In genomic region chr1:53061123-53061858, GRCh38 we compare ENCODE assay signal across 10 cellular contexts. TPM values are rescaled to one million over a fixed set of nuclear protein-coding genes. Genes with fewer than 3 reads are reported as not detected.
DNase-seq lines count a peak whose midpoint lies in the region; ATAC-seq and TF ChIP-seq lines count a peak whose summit lies in the region.
"Had no signal": no experiment of that assay in that cellular context is flagged by ENCODE, and none has a peak within 500 bp of the region (broad histone marks: within the 10 kb centered on the region; RNA-seq: fewer than 3 reads in every experiment).

No MANE protein-coding gene starts in this region.

- H3K4me1 ChIP-seq in HUES48 (ENCODE audit: control insufficient read depth, insufficient read depth, low read length) (no peaks in the 10 kb centered on the region; the same call in 1 of the 2 replicates), stomach (peaks cover 18 to 50% (median 30%) of the 10 kb centered on the region in 4 donors)

- H3K27me3 ChIP-seq in HUES48 (ENCODE audit: control insufficient read depth, insufficient read depth, low read length): peaks cover 76% of the 10 kb centered on the region
- peaks cover 0 to 22% (median 8%) of the 10 kb centered on the region in 45 donors for H3K27me3 ChIP-seq in dorsolateral prefrontal cortex
- peaks cover 0 to 30% (median 22%) of the 10 kb centered on the region in 3 donors for H3K27me3 ChIP-seq in stomach

- H3K9me3 Mint-ChIP-seq in memory B cell: no peaks in the 10 kb centered on the region
- no peaks in the 10 kb centered on the region for H3K9me3 Mint-ChIP-seq in activated CD8-positive, alpha-beta T cell treated with anti-CD3 and anti-CD28 coated beads, Interleukin-2, amount 10 ng/mL, durations not matched to agents 7 days and 5 days (ENCODE audit: insufficient read depth)

- H3K36me3 Mint-ChIP-seq in memory B cell: no peaks in the 10 kb centered on the region
- no peaks in the 10 kb centered on the region for H3K36me3 Mint-ChIP-seq in activated CD8-positive, alpha-beta T cell treated with anti-CD3 and anti-CD28 coated beads, Interleukin-2, amount 10 ng/mL, durations not matched to agents 7 days and 5 days (ENCODE audit: low read depth)

- TF ChIP-seq CTCF in dorsolateral prefrontal cortex (IDR thresholded peaks at IDR 0.05 in 54 of 56, conservative IDR thresholded peaks at IDR 0.05 in 2 of 56; ENCODE audit: low read depth in 1 of 56, partially characterized antibody in 56 of 56) (no peak), stomach (IDR thresholded peaks at IDR 0.05) (no peak)

- H3K27ac ChIP-seq in HUES48 (ENCODE audit: low read depth, low read length): no peak overlapping the region
- peak overlapping the region in 14 of 59 donors; percentile 1 to 79 (median 48) for H3K27ac ChIP-seq in dorsolateral prefrontal cortex
- peak overlapping the region; percentile 30 to 86 (median 77) for H3K27ac ChIP-seq in stomach

- no peaks in the 10 kb centered on the region for H3K36me3 ChIP-seq in HUES48 (ENCODE audit: control insufficient read depth, insufficient read depth, low read length)
- no peaks in the 10 kb centered on the region for H3K36me3 ChIP-seq in stomach

- H3K4me3 ChIP-seq in HUES48 (ENCODE audit: low read depth, low read length) (peak overlapping the region; percentile 62), dorsolateral prefrontal cortex (peak overlapping the region; percentile 43 to 80 (median 64)), stomach (peak overlapping the region; percentile 66 to 79 (median 68))
- H3K4me3 ChIP-seq: GM12878 had no signal

- DNase-seq in dorsolateral prefrontal cortex (peak in 2 of 10 donors; percentile 27 to 33), memory B cell (ENCODE audit: low spot score in 2 of 2) (no peak), stomach (no peak), DMS153 treated with DMSO at 0.1 percent for 48 hours (lab: John Stamatoyannopoulos, UW; ENCODE audit: unreplicated experiment) (no peak)
- no peak for DNase-seq in activated CD8-positive, alpha-beta T cell treated with anti-CD3 and anti-CD28 coated beads, Interleukin-2, amount 10 ng/mL, durations not matched to agents 7 days and 5 days

- ATAC-seq in memory B cell (ENCODE audit: low read depth) (no peak), GM18909 (IDR thresholded peaks at IDR 0.05; ENCODE audit: poor library complexity, unreplicated experiment) (no peak), HG03439 (IDR thresholded peaks at IDR 0.05; ENCODE audit: unreplicated experiment) (no peak)
- ATAC-seq in activated CD8-positive, alpha-beta T cell treated with anti-CD3 and anti-CD28 coated beads, Interleukin-2, amount 10 ng/mL, durations not matched to agents 7 days and 5 days: no peak
- ATAC-seq: GM12878 had no signal

- H3K4me1 Mint-ChIP-seq in memory B cell: no peaks in the 10 kb centered on the region
- H3K4me1 Mint-ChIP-seq in activated CD8-positive, alpha-beta T cell treated with anti-CD3 and anti-CD28 coated beads, Interleukin-2, amount 10 ng/mL, durations not matched to agents 7 days and 5 days (ENCODE audit: low read depth): peaks cover 2% of the 10 kb centered on the region

- TF ChIP-seq POLR2A in stomach (IDR thresholded peaks at IDR 0.05): no peak

- no peak overlapping the region for H3K27ac Mint-ChIP-seq in memory B cell
- H3K27ac Mint-ChIP-seq in activated CD8-positive, alpha-beta T cell treated with anti-CD3 and anti-CD28 coated beads, Interleukin-2, amount 10 ng/mL, durations not matched to agents 7 days and 5 days: no peak overlapping the region

- H3K9me3 ChIP-seq in HUES48 (ENCODE audit: control insufficient read depth, insufficient read depth, low read length) (no peaks in the 10 kb centered on the region), stomach (no peaks in the 10 kb centered on the region)

- CTCF ChIA-PET in activated CD8-positive, alpha-beta T cell treated with anti-CD3 and anti-CD28 coated beads, Interleukin-2, amount 10 ng/mL, durations not matched to agents 7 days and 5 days (lab: Charles Lee): no interaction called here

- intact Hi-C loops in dorsolateral prefrontal cortex (cut with DNase I): no loop called here
- intact Hi-C loops in stomach (cut with DNase I; ENCODE audit: low total_unique reads): no loop called here

- POLR2A ChIA-PET in activated CD8-positive, alpha-beta T cell treated with anti-CD3 and anti-CD28 coated beads, Interleukin-2, amount 10 ng/mL, durations not matched to agents 7 days and 5 days (lab: Charles Lee): interaction anchor here (1.0 kb wide), 1 partner anchor 10 kb away, joined by 3 read pairs; no protein-coding TSS in a partner anchor

- no peak for TF ChIP-seq EP300 in stomach (IDR thresholded peaks at IDR 0.05)

- H3K4me3 Mint-ChIP-seq in memory B cell: peak overlapping the region; percentile 21
- no peak overlapping the region for H3K4me3 Mint-ChIP-seq in activated CD8-positive, alpha-beta T cell treated with anti-CD3 and anti-CD28 coated beads, Interleukin-2, amount 10 ng/mL, durations not matched to agents 7 days and 5 days

- WGBS in stomach, 5 donors: 45 to 60% (median 45%) methylated on average over 11 to 19 of the region's 19 CpGs

- H3K27me3 Mint-ChIP-seq in memory B cell: peaks cover 19% of the 10 kb centered on the region
- H3K27me3 Mint-ChIP-seq in activated CD8-positive, alpha-beta T cell treated with anti-CD3 and anti-CD28 coated beads, Interleukin-2, amount 10 ng/mL, durations not matched to agents 7 days and 5 days (ENCODE audit: low read depth): peaks cover 56% of the 10 kb centered on the region

- H3K9ac ChIP-seq in HUES48 (ENCODE audit: low read depth, low read length): no peak overlapping the region

RNA-seq across cellular contexts. Expression of gene PODN, which starts 0.7 kb away (rescaled TPM):
- total RNA-seq in dorsolateral prefrontal cortex (10 to 100 TPM in 8 of 120 experiments, 1 to 10 TPM in 112; 2.3 to 13.8 (median 5.2) TPM), stomach (100 to 1,000 TPM in 3 of 5 donors, 10 to 100 TPM in 2; 19.8 to 356 (median 128) TPM)
- polyA plus RNA-seq in stomach: 10 to 100 TPM in 1 of 3 donors, 1 to 10 TPM in 2; 8.3 to 18.4 (median 9.6) TPM
- total RNA-seq in activated CD8-positive, alpha-beta T cell treated with anti-CD3 and anti-CD28 coated beads, Interleukin-2, amount 10 ng/mL, durations not matched to agents 7 days and 5 days: not detected
- total RNA-seq: activated CD8-positive, alpha-beta memory T cell treated with anti-CD3 and anti-CD28 coated beads for 36 hours had no signal
- polyA plus RNA-seq: GM12878 had no signal
